1 cellular context compared by ENCODE assay signal in genomic region chr4:73067971-73068394, GRCh38.
TF ChIP-seq lines count a peak whose summit lies in the region.

No MANE protein-coding gene starts in this region.

TF ChIP-seq in GM12878, 131 proteins besides CTCF, POLR2A, EP300 and RAD21:
- no peak for TF ChIP-seq CHD1 (IDR thresholded peaks at IDR 0.05; ENCODE audit: low read depth, low read length)
- TF ChIP-seq ZBTB33 (IDR thresholded peaks at IDR 0.05): no peak
- TF ChIP-seq CHD4 (IDR thresholded peaks at IDR 0.05): no peak
- TF ChIP-seq ZSCAN29 (IDR thresholded peaks at IDR 0.05): no peak
- peak; percentile 25; the same call in 1 of the 2 replicates for TF ChIP-seq FOXM1 (IDR thresholded peaks at IDR 0.05; ENCODE audit: low read depth, low read length)
- TF ChIP-seq TCF7 (IDR thresholded peaks at IDR 0.05; ENCODE audit: borderline replicate concordance): no peak
- TF ChIP-seq RUNX3 (IDR thresholded peaks at IDR 0.05; ENCODE audit: low read length): peak; percentile 2; the same call in 1 of the 2 replicates
- no peak for TF ChIP-seq NBN (IDR thresholded peaks at IDR 0.05)
- no peak for TF ChIP-seq MTA3 (IDR thresholded peaks at IDR 0.05; ENCODE audit: borderline replicate concordance, low read length)
- peak; percentile 25 for TF ChIP-seq MEF2B (IDR thresholded peaks at IDR 0.05; ENCODE audit: partially characterized antibody, poor library complexity, severe bottlenecking)
- TF ChIP-seq JUNB (IDR thresholded peaks at IDR 0.05): peak; percentile 72
- no peak for TF ChIP-seq SREBF1 (IDR thresholded peaks at IDR 0.05; ENCODE audit: low read length)
- TF ChIP-seq SKIL (IDR thresholded peaks at IDR 0.05; ENCODE audit: low read depth, poor library complexity, severe bottlenecking): no peak
- no peak for TF ChIP-seq CREB1 (IDR thresholded peaks at IDR 0.05; ENCODE audit: low read depth)
- TF ChIP-seq BMI1 (IDR thresholded peaks at IDR 0.05; ENCODE audit: borderline replicate concordance): no peak
- TF ChIP-seq GATAD2B (conservative IDR thresholded peaks at IDR 0.05; ENCODE audit: low read depth): no peak
- TF ChIP-seq ZZZ3 (IDR thresholded peaks at IDR 0.05; ENCODE audit: control insufficient read depth, insufficient read length, low read depth): no peak
- no peak for TF ChIP-seq RFX5 (IDR thresholded peaks at IDR 0.05; ENCODE audit: low read depth, low read length)
- TF ChIP-seq, protein P1, sequence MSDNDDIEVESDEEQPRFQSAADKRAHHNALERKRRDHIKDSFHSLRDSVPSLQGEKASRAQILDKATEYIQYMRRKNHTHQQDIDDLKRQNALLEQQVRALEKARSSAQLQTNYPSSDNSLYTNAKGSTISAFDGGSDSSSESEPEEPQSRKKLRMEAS (IDR thresholded peaks at IDR 0.05; ENCODE audit: low read depth, low read length): no peak
- no peak for TF ChIP-seq IKZF2 (IDR thresholded peaks at IDR 0.05)
- peak; percentile 61; the same call in 1 of the 2 replicates for TF ChIP-seq NFIC (IDR thresholded peaks at IDR 0.05; ENCODE audit: low read depth, low read length)
- TF ChIP-seq MEF2A (IDR thresholded peaks at IDR 0.05; ENCODE audit: insufficient read depth, low read depth, low read length): peak; percentile 71; the same call in 1 of the 2 replicates
- TF ChIP-seq KAT2A (conservative IDR thresholded peaks at IDR 0.05; ENCODE audit: control insufficient read depth, low read depth, low read length): no peak
- TF ChIP-seq, protein P2, sequence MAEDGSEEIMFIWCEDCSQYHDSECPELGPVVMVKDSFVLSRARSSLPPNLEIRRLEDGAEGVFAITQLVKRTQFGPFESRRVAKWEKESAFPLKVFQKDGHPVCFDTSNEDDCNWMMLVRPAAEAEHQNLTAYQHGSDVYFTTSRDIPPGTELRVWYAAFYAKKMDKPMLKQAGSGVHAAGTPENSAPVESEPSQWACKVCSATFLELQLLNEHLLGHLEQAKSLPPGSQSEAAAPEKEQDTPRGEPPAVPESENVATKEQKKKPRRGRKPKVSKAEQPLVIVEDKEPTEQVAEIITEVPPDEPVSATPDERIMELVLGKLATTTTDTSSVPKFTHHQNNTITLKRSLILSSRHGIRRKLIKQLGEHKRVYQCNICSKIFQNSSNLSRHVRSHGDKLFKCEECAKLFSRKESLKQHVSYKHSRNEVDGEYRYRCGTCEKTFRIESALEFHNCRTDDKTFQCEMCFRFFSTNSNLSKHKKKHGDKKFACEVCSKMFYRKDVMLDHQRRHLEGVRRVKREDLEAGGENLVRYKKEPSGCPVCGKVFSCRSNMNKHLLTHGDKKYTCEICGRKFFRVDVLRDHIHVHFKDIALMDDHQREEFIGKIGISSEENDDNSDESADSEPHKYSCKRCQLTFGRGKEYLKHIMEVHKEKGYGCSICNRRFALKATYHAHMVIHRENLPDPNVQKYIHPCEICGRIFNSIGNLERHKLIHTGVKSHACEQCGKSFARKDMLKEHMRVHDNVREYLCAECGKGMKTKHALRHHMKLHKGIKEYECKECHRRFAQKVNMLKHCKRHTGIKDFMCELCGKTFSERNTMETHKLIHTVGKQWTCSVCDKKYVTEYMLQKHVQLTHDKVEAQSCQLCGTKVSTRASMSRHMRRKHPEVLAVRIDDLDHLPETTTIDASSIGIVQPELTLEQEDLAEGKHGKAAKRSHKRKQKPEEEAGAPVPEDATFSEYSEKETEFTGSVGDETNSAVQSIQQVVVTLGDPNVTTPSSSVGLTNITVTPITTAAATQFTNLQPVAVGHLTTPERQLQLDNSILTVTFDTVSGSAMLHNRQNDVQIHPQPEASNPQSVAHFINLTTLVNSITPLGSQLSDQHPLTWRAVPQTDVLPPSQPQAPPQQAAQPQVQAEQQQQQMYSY (CRISPR knock-in tag; IDR thresholded peaks at IDR 0.05): no peak
- TF ChIP-seq BRCA1 (IDR thresholded peaks at IDR 0.05; ENCODE audit: low read depth, low read length): no peak
- TF ChIP-seq USF1 (IDR thresholded peaks at IDR 0.05; ENCODE audit: borderline replicate concordance, extremely low read length, insufficient read depth, low read depth, low read length): no peak
